11 cellular contexts compared by ENCODE assay signal in genomic region chr12:19181666-19182426, GRCh38. TPM values are rescaled to one million over a fixed set of nuclear protein-coding genes. Genes with fewer than 3 reads are reported as not detected.
DNase-seq lines count a peak whose midpoint lies in the region; ATAC-seq, FAIRE-seq and TF ChIP-seq lines count a peak whose summit lies in the region.
"Had no signal": no experiment of that assay in that cellular context is flagged by ENCODE, and none has a peak within 500 bp of the region (broad histone marks: within the 10 kb centered on the region; RNA-seq: fewer than 3 reads in every experiment).

No MANE protein-coding gene starts in this region.

- H3K4me1 Mint-ChIP-seq in activated T-helper 2 cell treated with anti-CD3 and anti-CD28 coated beads, Interferon-gamma antibody, Interleukin-2, Interleukin-4, amounts not matched to agents 10 μg/mL and 5 μg/mL and 100 μg/mL, durations not matched to agents 14 hours and 24 hours and 36 hours (ENCODE audit: low read depth): no peaks in the 10 kb centered on the region

- intact Hi-C loops in PC-3 (cut with micrococcal nuclease): loop anchor here (1.0 kb wide), 2 partner anchors 106 to 321 kb away; no protein-coding TSS in a partner anchor
- intact Hi-C loops in activated T-helper 2 cell treated with anti-CD3 and anti-CD28 coated beads, Interferon-gamma antibody, Interleukin-2, Interleukin-4, amounts not matched to agents 10 μg/mL and 5 μg/mL and 100 μg/mL, durations not matched to agents 14 hours and 24 hours and 36 hours (cut with micrococcal nuclease): no loop called here

- H2AFZ ChIP-seq in PC-3 (ENCODE audit: low read length): no peak overlapping the region

- H3K27me3 ChIP-seq in PC-3 (ENCODE audit: low read length): no peaks in the 10 kb centered on the region

- WGBS in A549 (ENCODE audit: missing lambda C conversion rate): 77% methylated on average over 8 of the region's 8 CpGs

- H3K4me3 Mint-ChIP-seq in activated T-helper 2 cell treated with anti-CD3 and anti-CD28 coated beads, Interferon-gamma antibody, Interleukin-2, Interleukin-4, amounts not matched to agents 10 μg/mL and 5 μg/mL and 100 μg/mL, durations not matched to agents 14 hours and 24 hours and 36 hours (ENCODE audit: low read depth): no peak overlapping the region

- TF ChIP-seq POLR2A in A549 (IDR thresholded peaks at IDR 0.05; ENCODE audit: low read length): no peak

- no peaks in the 10 kb centered on the region for H3K36me3 ChIP-seq in PC-3 (ENCODE audit: low read depth, low read length)

- H3K9me2 ChIP-seq in PC-3 (replicated peaks; ENCODE audit: low read length): no peaks in the 10 kb centered on the region

- H4K20me1 ChIP-seq in PC-3 (ENCODE audit: low read length): no peaks in the 10 kb centered on the region

- no peak overlapping the region for H3K9ac ChIP-seq in PC-3 (ENCODE audit: low read length)

- TF ChIP-seq EP300 in A549 (IDR thresholded peaks at IDR 0.05): no peak

- no peaks in the 10 kb centered on the region for H3K9me3 ChIP-seq in A549
- no peaks in the 10 kb centered on the region for H3K9me3 ChIP-seq in PC-3 (ENCODE audit: low read length)

- peak; percentile 47 to 53 for TF ChIP-seq RAD21 in A549 (conservative IDR thresholded peaks at IDR 0.05 in 1 of 2, IDR thresholded peaks at IDR 0.05 in 1 of 2)

- H3K27ac ChIP-seq in A549 (no peak overlapping the region), PC-3 (ENCODE audit: low read length) (no peak overlapping the region)

- TF ChIP-seq CTCF in A549 (IDR thresholded peaks at IDR 0.05) (peak; percentile 45), PC-3 (conservative IDR thresholded peaks at IDR 0.05; ENCODE audit: low read depth, low read length) (peak; percentile 42; the same call in 1 of the 2 replicates), fibroblast of pulmonary artery (IDR thresholded peaks at IDR 0.05; ENCODE audit: low read length, missing control alignments) (peak; percentile 32)

- H3K79me2 ChIP-seq in PC-3 (ENCODE audit: low read length): no peaks in the 10 kb centered on the region

- no peaks in the 10 kb centered on the region for H3F3A ChIP-seq in PC-3 (ENCODE audit: low read length, unreplicated experiment)

- no peaks in the 10 kb centered on the region for H3K9me3 Mint-ChIP-seq in activated T-helper 2 cell treated with anti-CD3 and anti-CD28 coated beads, Interferon-gamma antibody, Interleukin-2, Interleukin-4, amounts not matched to agents 10 μg/mL and 5 μg/mL and 100 μg/mL, durations not matched to agents 14 hours and 24 hours and 36 hours

- no peak overlapping the region for H3K4me2 ChIP-seq in A549
- no peak overlapping the region for H3K4me2 ChIP-seq in PC-3 (ENCODE audit: low read length)

- DNase-seq in A549 (ENCODE audit: low read depth in 1 of 2, low spot score in 1 of 2): no peak
- DNase-seq in ELR (ENCODE audit: low read depth): peak; percentile 27
- peak; percentile 13 for DNase-seq in PC-3
- DNase-seq in fibroblast of pulmonary artery (ENCODE audit: low read depth): peak; percentile 39
- no peak for DNase-seq in DMS79 (lab: John Stamatoyannopoulos, UW)
- DNase-seq in stimulated activated CD8-positive, alpha-beta memory T cell treated with anti-CD3 and anti-CD28 coated beads, Interleukin-4, amount 100 ng/mL, for 48 hours: no peak
- DNase-seq in UCSD-AML1 (lab: John Stamatoyannopoulos, UW; ENCODE audit: unreplicated experiment): no peak
- DNase-seq in activated T-helper 2 cell treated with anti-CD3 and anti-CD28 coated beads, Interferon-gamma antibody, Interleukin-2, Interleukin-4, amounts not matched to agents 10 μg/mL and 5 μg/mL and 100 μg/mL, durations not matched to agents 14 hours and 24 hours and 36 hours (ENCODE audit: low spot score): no peak
- DNase-seq: DMS 273 treated with DMSO at 0.1 percent for 48 hours, NCI-H524 treated with DMSO at 0.1 percent for 48 hours, T1000 had no signal

- POLR2A ChIA-PET in A549 (lab: Yijun Ruan, JAX) (no interaction called here), PC-3 (lab: Charles Lee; ENCODE audit: unreplicated experiment) (no interaction called here)

- FAIRE-seq in A549 (lab: Jason Lieb, UNC): no peak

- H3K4me3 ChIP-seq in A549 (no peak overlapping the region), PC-3 (ENCODE audit: low read length) (no peak overlapping the region), fibroblast of pulmonary artery (replicated peaks; ENCODE audit: low read depth, low read length) (no peak overlapping the region)

- peaks cover 2% of the 10 kb centered on the region for H3K27me3 Mint-ChIP-seq in activated T-helper 2 cell treated with anti-CD3 and anti-CD28 coated beads, Interferon-gamma antibody, Interleukin-2, Interleukin-4, amounts not matched to agents 10 μg/mL and 5 μg/mL and 100 μg/mL, durations not matched to agents 14 hours and 24 hours and 36 hours (ENCODE audit: low read depth)

- no peaks in the 10 kb centered on the region for H3K36me3 Mint-ChIP-seq in activated T-helper 2 cell treated with anti-CD3 and anti-CD28 coated beads, Interferon-gamma antibody, Interleukin-2, Interleukin-4, amounts not matched to agents 10 μg/mL and 5 μg/mL and 100 μg/mL, durations not matched to agents 14 hours and 24 hours and 36 hours (ENCODE audit: low read depth)

- no TSS peak for BruUV-seq in PC-3 (replicated peaks; lab: Mats Ljungman, UMichigan)

- CTCF ChIA-PET in A549 (lab: Yijun Ruan, JAX): interaction anchor here (0.9 to 1.3 kb wide), 4 partner anchors 9 to 461 kb away, joined by 3 to 4 read pairs (median 3); no protein-coding TSS in a partner anchor
- CTCF ChIA-PET in PC-3 (lab: Charles Lee): interaction anchor here (0.5 to 0.6 kb wide), 2 partner anchors 194 to 355 kb away, joined by 3 read pairs; no protein-coding TSS in a partner anchor

- H3K4me1 ChIP-seq in A549 (no peaks in the 10 kb centered on the region), PC-3 (ENCODE audit: insufficient read depth, low read length) (no peaks in the 10 kb centered on the region)

- no peak for ATAC-seq in A549
- ATAC-seq in PC-3: no peak

- no peak overlapping the region for H3K27ac Mint-ChIP-seq in activated T-helper 2 cell treated with anti-CD3 and anti-CD28 coated beads, Interferon-gamma antibody, Interleukin-2, Interleukin-4, amounts not matched to agents 10 μg/mL and 5 μg/mL and 100 μg/mL, durations not matched to agents 14 hours and 24 hours and 36 hours

TF ChIP-seq in A549, 52 proteins besides CTCF, POLR2A, EP300 and RAD21:
- peak; percentile 47 for TF ChIP-seq SMC3 (IDR thresholded peaks at IDR 0.05)
- TF ChIP-seq MAFK (IDR thresholded peaks at IDR 0.05; ENCODE audit: partially characterized antibody): peak; percentile 52
- no peak for TF ChIP-seq ZSCAN20 (CRISPR knock-in tag; IDR thresholded peaks at IDR 0.05)

RNA-seq across cellular contexts. Expression of gene PLEKHA5, which starts 52.3 kb away (rescaled TPM):
- polyA plus RNA-seq in A549 (2011; rRNA removed) (13.2 and 14.0 TPM in 2 replicates), A549 (2017; fragmentation: RNase III; extraction: RNeasy Plus Mini Kit Qiagen cat#74134 plus additional on column Dnase treatment) (6.1 to 8.6 TPM (median 7.6 TPM) in 3 replicates)
- polyA plus RNA-seq in A549 (2012; cell fraction: cytosol; rRNA removed): 2.7 and 2.9 TPM in 2 replicates
- 2.6 and 3.6 TPM in 2 replicates for polyA plus RNA-seq in A549 (2012; cell fraction: nucleus; rRNA removed)
- 9.9 and 11.5 TPM in 2 replicates for polyA minus RNA-seq in A549 (2011; rRNA and poly(A)+ RNA removed)
- total RNA-seq in PC-3 (2014; rRNA removed): 16.7 and 18.4 TPM in 2 replicates
- total RNA-seq in activated T-helper 2 cell treated with anti-CD3 and anti-CD28 coated beads, Interferon-gamma antibody, Interleukin-2, Interleukin-4, amounts not matched to agents 10 μg/mL and 5 μg/mL and 100 μg/mL, durations not matched to agents 14 hours and 24 hours and 36 hours: 3.2 TPM in 2 replicates

Comparison
In these comparisons a context has a peak if more than half of its experiments do, and no peak if none do; other contexts are left out.
1. DNase-seq: peak in ELR (single experiment), PC-3 (single experiment) and fibroblast of pulmonary artery (single experiment); none in A549 (0 of 2), DMS79 (single experiment), stimulated activated CD8-positive, alpha-beta memory T cell treated with anti-CD3 and anti-CD28 coated beads, Interleukin-4, amount 100 ng/mL, for 48 hours (single experiment), UCSD-AML1 (single experiment) and activated T-helper 2 cell treated with anti-CD3 and anti-CD28 coated beads, Interferon-gamma antibody, Interleukin-2, Interleukin-4, amounts not matched to agents 10 μg/mL and 5 μg/mL and 100 μg/mL, durations not matched to agents 14 hours and 24 hours and 36 hours (single experiment).
2. Peak in every context shown above with its lines, with median percentiles within 50 percentile points of each other: CTCF ChIP-seq.